In genomic region chr3:70333080-70333479, GRCh38 we compare ENCODE assay signal across 11 cellular contexts. TPM values are rescaled to one million over a fixed set of nuclear protein-coding genes. Genes with fewer than 3 reads are reported as not detected.
"Had no signal": no experiment of that assay in that cellular context is flagged by ENCODE, and none has a peak within 500 bp of the region (broad histone marks: within the 10 kb centered on the region; RNA-seq: fewer than 3 reads in every experiment).

No MANE protein-coding gene starts in this region.

- H3K4me3 ChIP-seq: GM23248, HAP-1 had no signal

- H3K27ac ChIP-seq: GM23248, HL-60 had no signal

- H3K27ac Mint-ChIP-seq: HFFc6 had no signal

- DNase-seq: GM23248, GOT3, H7, HFFc6 had no signal

- ATAC-seq: HCT116, HepG2 had no signal

- H3K4me1 Mint-ChIP-seq: IgD-negative memory B cell had no signal

- H3K9me3 ChIP-seq: HAP-1 had no signal

- H3K27me3 Mint-ChIP-seq: IgD-negative memory B cell had no signal

- H3K4me1 ChIP-seq: HAP-1 had no signal

- H3K36me3 Mint-ChIP-seq: IgD-negative memory B cell had no signal

- H3K36me3 ChIP-seq: HAP-1 had no signal

- H2AFZ ChIP-seq: GM23248 had no signal

- H3K4me3 Mint-ChIP-seq: HFFc6, IgD-negative memory B cell had no signal

RNA-seq across cellular contexts. Expression of gene MDFIC2, which starts 20.6 kb away (rescaled TPM):
- total RNA-seq: GM23248, H4, H7, HepG2, HFFc6, HT1080 had no signal
- polyA plus RNA-seq: GM23248, HepG2, IgD-negative memory B cell had no signal
